8 cellular contexts compared by ENCODE assay signal in genomic region chr6:144064402-144064830, GRCh38. TPM values are rescaled to one million over a fixed set of nuclear protein-coding genes. Genes with fewer than 3 reads are reported as not detected.
DNase-seq lines count a peak whose midpoint lies in the region; ATAC-seq and TF ChIP-seq lines count a peak whose summit lies in the region.

No MANE protein-coding gene starts in this region.

- H3K9ac ChIP-seq in skeletal muscle satellite cell (ENCODE audit: low read depth, low read length) = peak overlapping the region; percentile 24

- peaks cover 41% of the 10 kb centered on the region for H3K4me1 Mint-ChIP-seq in activated naive CD4-positive, alpha-beta T cell treated with anti-CD3 and anti-CD28 coated beads for 36 hours (ENCODE audit: low read depth)

- peak overlapping the region; percentile 76 for H3K4me3 Mint-ChIP-seq in activated naive CD4-positive, alpha-beta T cell treated with anti-CD3 and anti-CD28 coated beads for 36 hours

- peak overlapping the region; percentile 68 for H3K4me3 ChIP-seq in PC-9
- peak overlapping the region; percentile 61 to 83 for H3K4me3 ChIP-seq in right atrium auricular region
- peak overlapping the region; percentile 69 for H3K4me3 ChIP-seq in skeletal muscle satellite cell (ENCODE audit: low read length)

- DNase-seq in GM13976 (ENCODE audit: low spot score) (peak; percentile 69), PC-9 (no peak), right atrium auricular region (ENCODE audit: low spot score) (no peak), NCI-H1436 treated with DMSO at 0.1 percent for 48 hours (lab: John Stamatoyannopoulos, UW) (no peak)
- peak; percentile 81 for DNase-seq in activated naive CD4-positive, alpha-beta T cell treated with anti-CD3 and anti-CD28 coated beads for 36 hours

- peak overlapping the region; percentile 73 for H3K27ac Mint-ChIP-seq in activated naive CD4-positive, alpha-beta T cell treated with anti-CD3 and anti-CD28 coated beads for 36 hours

- H2AFZ ChIP-seq in PC-9 = peak overlapping the region; percentile 98

- 0 out of 2 replicates have a peak, but pooled peaks cover 4% of the 10 kb centered on the region for H3K4me1 ChIP-seq in PC-9 (replicated peaks; ENCODE audit: insufficient read depth)
- peaks cover 0 to 21% of the 10 kb centered on the region in 2 donors for H3K4me1 ChIP-seq in right atrium auricular region
- no peaks in the 10 kb centered on the region for H3K4me1 ChIP-seq in skeletal muscle satellite cell (ENCODE audit: control insufficient read depth, insufficient read depth, low read length)

- no peak for TF ChIP-seq CTCF in GM13976 (IDR thresholded peaks at IDR 0.05; ENCODE audit: borderline replicate concordance, control extremely low read depth, extremely low read depth, insufficient read depth, missing control alignments)
- no peak for TF ChIP-seq CTCF in PC-9 (conservative IDR thresholded peaks at IDR 0.05)
- TF ChIP-seq CTCF in right atrium auricular region (IDR thresholded peaks at IDR 0.05) = no peak

- peak overlapping the region; percentile 98 for H3K4me2 ChIP-seq in PC-9
- peak overlapping the region; percentile 96 for H3K4me2 ChIP-seq in skeletal muscle satellite cell (ENCODE audit: low read length)

- no peaks in the 10 kb centered on the region for H4K20me1 ChIP-seq in PC-9 (ENCODE audit: insufficient read depth)

- H3K79me2 ChIP-seq in PC-9 (ENCODE audit: low read depth) = no peaks in the 10 kb centered on the region

- intact Hi-C loops in PC-9 (cut with micrococcal nuclease; ENCODE audit: unreplicated experiment) = loop anchor here (1.0 kb wide), 1 partner anchor 152 kb away; no protein-coding TSS in a partner anchor
- intact Hi-C loops in activated naive CD4-positive, alpha-beta T cell treated with anti-CD3 and anti-CD28 coated beads for 36 hours (cut with micrococcal nuclease) = loop anchor here (1.0 to 5.0 kb wide), 10 partner anchors 9 to 612 kb away; partner anchors contain the start of genes ADAT2, LTV1, PEX3 and SF3B5

- peaks cover 6% of the 10 kb centered on the region for H3F3A ChIP-seq in PC-9 (ENCODE audit: insufficient read depth, low read depth)

- no peaks in the 10 kb centered on the region for H3K9me2 ChIP-seq in PC-9 (ENCODE audit: insufficient read depth)

- POLR2A ChIA-PET in PC-9 (lab: Charles Lee; ENCODE audit: unreplicated experiment) = interaction anchor here (0.6 kb wide), 2 partner anchors 140 to 832 kb away, joined by 4 read pairs; no protein-coding TSS in a partner anchor

- BruUV-seq in PC-9 (replicated peaks; lab: Mats Ljungman, UMichigan) = no TSS peak

- H3K9me3 ChIP-seq in PC-9 (ENCODE audit: insufficient read depth, low read depth) = no peaks in the 10 kb centered on the region
- no peaks in the 10 kb centered on the region for H3K9me3 ChIP-seq in right atrium auricular region
- H3K9me3 ChIP-seq in skeletal muscle satellite cell (replicated peaks; ENCODE audit: low read length) = no peaks in the 10 kb centered on the region

- H3K27ac ChIP-seq in PC-9 (no peak overlapping the region), right atrium auricular region (peak overlapping the region; percentile 21 to 68)

- no peaks in the 10 kb centered on the region for H3K36me3 Mint-ChIP-seq in activated naive CD4-positive, alpha-beta T cell treated with anti-CD3 and anti-CD28 coated beads for 36 hours (ENCODE audit: low read depth)

- H3K27me3 ChIP-seq in PC-9 (ENCODE audit: insufficient read depth, low read depth) (peaks cover 11% of the 10 kb centered on the region; the same call in 1 of the 2 replicates), right atrium auricular region (no peaks in the 10 kb centered on the region), skeletal muscle satellite cell (ENCODE audit: control insufficient read depth, insufficient read depth, low read length) (peaks cover 68% of the 10 kb centered on the region)

- H3K9me3 Mint-ChIP-seq in activated naive CD4-positive, alpha-beta T cell treated with anti-CD3 and anti-CD28 coated beads for 36 hours = no peaks in the 10 kb centered on the region

- CTCF ChIA-PET in PC-9 (lab: Charles Lee) = interaction anchor here (0.6 to 0.7 kb wide), 2 partner anchors 145 to 370 kb away, joined by 3 to 5 read pairs; no protein-coding TSS in a partner anchor
- CTCF ChIA-PET in activated naive CD4-positive, alpha-beta T cell treated with anti-CD3 and anti-CD28 coated beads for 36 hours (lab: Charles Lee) = interaction anchor here (0.6 to 1.3 kb wide), 7 partner anchors 9 to 458 kb away, joined by 3 to 6 read pairs (median 3); no protein-coding TSS in a partner anchor

- ATAC-seq in HG02840 (IDR thresholded peaks at IDR 0.05; ENCODE audit: low FRiP score, unreplicated experiment) = peak; percentile 14
- no peak for ATAC-seq in GM18861 (IDR thresholded peaks at IDR 0.05; ENCODE audit: unreplicated experiment)

- H3K36me3 ChIP-seq in PC-9 (ENCODE audit: low read depth) (no peaks in the 10 kb centered on the region), right atrium auricular region (no peaks in the 10 kb centered on the region), skeletal muscle satellite cell (ENCODE audit: insufficient read depth, low read length) (no peaks in the 10 kb centered on the region)

- no peaks in the 10 kb centered on the region for H3K27me3 Mint-ChIP-seq in activated naive CD4-positive, alpha-beta T cell treated with anti-CD3 and anti-CD28 coated beads for 36 hours (ENCODE audit: low read depth)

- in situ Hi-C loops in GM13976 (cut with MboI; ENCODE audit: low sequenced_read_pairs, unreplicated experiment) = no loop called here

RNA-seq across cellular contexts. Expression of gene SF3B5, which starts 31.0 kb away (rescaled TPM):
- total RNA-seq in PC-9 (2021) = 125 and 127 TPM in 2 replicates
- total RNA-seq in activated naive CD4-positive, alpha-beta T cell treated with anti-CD3 and anti-CD28 coated beads for 36 hours = 100 to 1,000 TPM; 170 to 176 TPM
- 100 to 1,000 TPM; 113 to 146 TPM for total RNA-seq in right atrium auricular region
- total RNA-seq in skeletal muscle satellite cell (2012; rRNA removed) = 160 and 210 TPM in 2 replicates

RNA-seq across cellular contexts. Expression of gene PLAGL1, which starts 56.4 kb away (rescaled TPM):
- 7.8 and 8.3 TPM in 2 replicates for total RNA-seq in PC-9 (2021)
- total RNA-seq in activated naive CD4-positive, alpha-beta T cell treated with anti-CD3 and anti-CD28 coated beads for 36 hours = 10 to 100 TPM; 10.0 to 11.7 TPM
- 1 to 10 TPM; 6.8 to 8.5 TPM for total RNA-seq in right atrium auricular region
- total RNA-seq in skeletal muscle satellite cell (2012; rRNA removed) = 17.2 and 26.9 TPM in 2 replicates

Comparison
In these comparisons a context has a peak if more than half of its experiments do, and no peak if none do; other contexts are left out.
1. DNase-seq: peak in GM13976 (single experiment) and activated naive CD4-positive, alpha-beta T cell treated with anti-CD3 and anti-CD28 coated beads for 36 hours (single experiment); none in PC-9 (0 of 2), right atrium auricular region (single experiment) and NCI-H1436 treated with DMSO at 0.1 percent for 48 hours (single experiment).
2. Peak in every context shown above with its lines, with median percentiles within 50 percentile points of each other: H3K4me3 ChIP-seq.